28 cellular contexts compared by ENCODE assay signal in genomic region chr19:57167385-57167784, GRCh38. TPM values are rescaled to one million over a fixed set of nuclear protein-coding genes. Genes with fewer than 3 reads are reported as not detected.
"Had no signal": no experiment of that assay in that cellular context is flagged by ENCODE, and none has a peak within 500 bp of the region (broad histone marks: within the 10 kb centered on the region; RNA-seq: fewer than 3 reads in every experiment).

DUXA (minus strand) TSS chr19:57167485; CDS start chr19:57167443, 42 bp downstream.

- H3K27me3 ChIP-seq: suprapubic skin, testis, thyroid gland, tibial artery, tibial nerve, transverse colon, upper lobe of left lung, upper lobe of right lung, uterus, vagina had no signal

- H3K4me1 ChIP-seq: testis, uterus had no signal

- H3K36me3 ChIP-seq: stomach, suprapubic skin, thoracic aorta, thyroid gland, tibial artery, tibial nerve, transverse colon, upper lobe of left lung, upper lobe of right lung, uterus, vagina had no signal

- DNase-seq: stimulated activated CD4-positive, alpha-beta T cell treated with anti-CD3 and anti-CD28 coated beads, Interleukin-2, amount 100 ng/mL, for 48 hours; stimulated activated CD4-positive, alpha-beta T cell treated with anti-CD3 and anti-CD28 coated beads, Interleukin-4, amount 100 ng/mL, for 1 hour; stimulated activated CD4-positive, alpha-beta T cell treated with anti-CD3 and anti-CD28 coated beads, Interleukin-4, amount 100 ng/mL, for 24 hours; stimulated activated CD4-positive, alpha-beta T cell treated with anti-CD3 and anti-CD28 coated beads, Interleukin-4, amount 100 ng/mL, for 4 hours; stimulated activated CD8-positive, alpha-beta memory T cell treated with anti-CD3 and anti-CD28 coated beads, Interleukin-4, amount 100 ng/mL, for 48 hours; stimulated activated naive B cell treated with anti-CD40 and anti-IgM and Interleukin-4, amounts not matched to agents 10 μg/mL and 1 μg/mL and 100 μg/mL, for 72 hours; stimulated activated naive CD4-positive, alpha-beta T cell; stimulated activated naive CD4-positive, alpha-beta T cell treated with Interleukin-2 at 50 U/mL for 16 hours; stimulated activated naive CD8-positive, alpha-beta T cell treated with anti-CD3 and anti-CD28 coated beads, Interleukin-15, amount 100 ng/mL, for 72 hours; stimulated activated naive CD8-positive, alpha-beta T cell treated with anti-CD3 and anti-CD28 coated beads, Interleukin-15, Interleukin-2, amounts not matched to agents 100 U/mL and 50 U/mL, for 24 hours; stomach; substantia nigra; testis; thyroid gland; tibial artery; transverse colon; trophoblast cell; upper lobe of left lung; upper lobe of right lung; uterus had no signal

- H3K9me3 ChIP-seq: suprapubic skin, testis, thoracic aorta, thyroid gland, tibial artery, transverse colon, upper lobe of right lung, uterus, vagina had no signal

- H3K4me3 ChIP-seq: stomach, suprapubic skin, testis, thoracic aorta, thyroid gland, tibial artery, tibial nerve, transverse colon, upper lobe of left lung, upper lobe of right lung, uterus, vagina had no signal

- H3K27ac ChIP-seq: stomach, suprapubic skin, testis, thyroid gland, tibial nerve, transverse colon, upper lobe of left lung, upper lobe of right lung, uterus, vagina had no signal

RNA-seq across cellular contexts. Expression of gene DUXA, which starts in this region (rescaled TPM):
- total RNA-seq: stomach, subcutaneous adipose tissue, suprapubic skin, temporal lobe, thoracic aorta, thyroid gland, transverse colon, upper lobe of left lung, upper lobe of right lung, ureter, urinary bladder, uterus, vagina had no signal
